In genomic region chr16:72530434-72530833, GRCh38 we compare ENCODE assay signal across 11 cellular contexts.
DNase-seq lines count a peak whose midpoint lies in the region; ATAC-seq and TF ChIP-seq lines count a peak whose summit lies in the region.
"Had no signal": no experiment of that assay in that cellular context is flagged by ENCODE, and none has a peak within 500 bp of the region (broad histone marks: within the 10 kb centered on the region; RNA-seq: fewer than 3 reads in every experiment).

No MANE protein-coding gene starts in this region.

- H3K36me3 Mint-ChIP-seq in activated CD4-positive, alpha-beta T cell treated with anti-CD3 and anti-CD28 coated beads for 36 hours (ENCODE audit: low read depth), result no peaks in the 10 kb centered on the region

- H3K27me3 Mint-ChIP-seq in activated CD4-positive, alpha-beta T cell treated with anti-CD3 and anti-CD28 coated beads for 36 hours, result no peaks in the 10 kb centered on the region

- intact Hi-C loops in activated CD4-positive, alpha-beta T cell treated with anti-CD3 and anti-CD28 coated beads for 36 hours (cut with DNase I, micrococcal nuclease), result no loop called here

- TF ChIP-seq CTCF in choroid plexus epithelial cell (conservative IDR thresholded peaks at IDR 0.05; ENCODE audit: low read depth, low read length), result peak; percentile 62

- peak; percentile 57 for ATAC-seq in activated CD4-positive, alpha-beta T cell treated with anti-CD3 and anti-CD28 coated beads for 36 hours
- ATAC-seq in HG02623 (IDR thresholded peaks at IDR 0.05; ENCODE audit: unreplicated experiment), result no peak

- H3K4me3 Mint-ChIP-seq in activated CD4-positive, alpha-beta T cell treated with anti-CD3 and anti-CD28 coated beads for 36 hours, result no peak overlapping the region

- no peaks in the 10 kb centered on the region for H3K9me3 ChIP-seq in skeletal muscle satellite cell (replicated peaks; ENCODE audit: low read length)

- H3K4me3 ChIP-seq in choroid plexus epithelial cell (ENCODE audit: low read depth, low read length) (no peak overlapping the region), skeletal muscle satellite cell (ENCODE audit: low read length) (no peak overlapping the region)
- H3K4me3 ChIP-seq: skin epidermis had no signal

- no peaks in the 10 kb centered on the region for H3K36me3 ChIP-seq in skeletal muscle satellite cell (ENCODE audit: insufficient read depth, low read length)

- no peaks in the 10 kb centered on the region for H3K27me3 ChIP-seq in skeletal muscle satellite cell (ENCODE audit: control insufficient read depth, insufficient read depth, low read length)

- H3K4me1 ChIP-seq in skeletal muscle satellite cell (ENCODE audit: control insufficient read depth, insufficient read depth, low read length), result peaks cover 5% of the 10 kb centered on the region

- no peak overlapping the region for H3K27ac Mint-ChIP-seq in activated CD4-positive, alpha-beta T cell treated with anti-CD3 and anti-CD28 coated beads for 36 hours

- peak overlapping the region; percentile 20 for H3K9ac ChIP-seq in skeletal muscle satellite cell (ENCODE audit: low read depth, low read length)

- CTCF ChIA-PET in activated CD4-positive, alpha-beta T cell treated with anti-CD3 and anti-CD28 coated beads for 36 hours (lab: Charles Lee), result no interaction called here

- no peaks in the 10 kb centered on the region for H3K4me1 Mint-ChIP-seq in activated CD4-positive, alpha-beta T cell treated with anti-CD3 and anti-CD28 coated beads for 36 hours

- H3K4me2 ChIP-seq in skeletal muscle satellite cell (ENCODE audit: low read length), result peak overlapping the region; percentile 48

- DNase-seq in activated CD4-positive, alpha-beta T cell treated with anti-CD3 and anti-CD28 coated beads for 36 hours, result peak; percentile 11
- DNase-seq in activated CD4-positive, alpha-beta T cell treated with anti-CD3 and anti-CD28 coated beads for 48 hours, result no peak
- DNase-seq in NOMO-1 treated with DMSO at 0.1 percent for 48 hours (lab: John Stamatoyannopoulos, UW; ENCODE audit: unreplicated experiment) (peak; percentile 65), choroid plexus epithelial cell (ENCODE audit: low read depth) (peak; percentile 93), NCI-H446 (lab: John Stamatoyannopoulos, UW) (no peak), NCI-H2029 (lab: John Stamatoyannopoulos, UW) (no peak)
- DNase-seq: central memory CD4-positive, alpha-beta T cell; hippocampal formation had no signal

- peaks cover 6% of the 10 kb centered on the region for H3K9me3 Mint-ChIP-seq in activated CD4-positive, alpha-beta T cell treated with anti-CD3 and anti-CD28 coated beads for 36 hours (ENCODE audit: low read depth)

- POLR2A ChIA-PET in activated CD4-positive, alpha-beta T cell treated with anti-CD3 and anti-CD28 coated beads for 36 hours (lab: Charles Lee), result no interaction called here

Comparison
In these comparisons a context has a peak if more than half of its experiments do, and no peak if none do; other contexts are left out.
1. DNase-seq: peak in activated CD4-positive, alpha-beta T cell treated with anti-CD3 and anti-CD28 coated beads for 36 hours (single experiment), NOMO-1 treated with DMSO at 0.1 percent for 48 hours (single experiment) and choroid plexus epithelial cell (single experiment); none in activated CD4-positive, alpha-beta T cell treated with anti-CD3 and anti-CD28 coated beads for 48 hours (single experiment), NCI-H446 (0 of 2) and NCI-H2029 (single experiment).